In the genomic region with DNA sequence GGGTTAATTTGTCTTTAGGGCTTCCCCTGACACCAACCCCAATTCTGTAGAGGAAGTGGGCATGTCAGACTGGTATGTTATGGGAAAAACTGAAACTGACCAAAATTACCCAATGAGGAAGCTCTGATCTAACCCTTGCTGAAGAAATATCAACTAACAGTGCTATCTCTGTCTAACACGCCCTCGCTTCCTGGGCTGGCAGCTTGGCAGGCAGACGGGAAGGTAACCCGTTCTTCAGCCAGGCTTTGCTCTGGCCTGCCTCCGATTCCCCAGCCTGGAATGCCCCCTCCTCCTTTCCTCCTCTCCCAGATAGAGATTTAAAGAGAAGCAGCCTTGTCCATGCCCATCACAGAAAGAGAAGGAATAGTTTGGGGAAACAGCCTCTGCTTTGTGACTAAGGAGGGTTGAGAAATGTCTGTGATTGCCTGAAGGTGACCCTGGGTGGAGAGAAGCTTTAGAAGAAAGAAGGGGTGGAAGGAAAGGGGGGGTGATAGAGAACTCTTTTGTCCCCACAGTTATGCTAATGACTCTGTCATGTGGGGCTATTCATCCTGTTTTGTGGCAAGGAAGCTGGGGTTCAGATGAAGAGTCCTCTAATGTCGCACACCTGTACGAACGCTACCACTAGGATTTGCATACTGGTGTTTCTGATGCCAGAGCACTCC, we compare ENCODE assay signal across 9 cellular contexts. TPM values are rescaled to one million over a fixed set of nuclear protein-coding genes. Genes with fewer than 3 reads are reported as not detected.
DNase-seq lines count a peak whose midpoint lies in the region; ATAC-seq lines count a peak whose summit lies in the region.
"Had no signal": no experiment of that assay in that cellular context is flagged by ENCODE, and none has a peak within 500 bp of the region (broad histone marks: within the 10 kb centered on the region; RNA-seq: fewer than 3 reads in every experiment).

No MANE protein-coding gene starts in this region.

- H3K4me3 Mint-ChIP-seq in activated naive CD4-positive, alpha-beta T cell treated with anti-CD3 and anti-CD28 coated beads, Interleukin-2, amount 10 ng/mL, durations not matched to agents 7 days and 5 days: peak overlapping the region; percentile 66
- H3K4me3 Mint-ChIP-seq: neural crest cell had no signal

- H3K27me3 Mint-ChIP-seq in activated naive CD4-positive, alpha-beta T cell treated with anti-CD3 and anti-CD28 coated beads, Interleukin-2, amount 10 ng/mL, durations not matched to agents 7 days and 5 days: no peaks in the 10 kb centered on the region

- H3K27ac ChIP-seq in layer of hippocampus (ENCODE audit: low read depth, low read length) (peak overlapping the region; percentile 25), temporal lobe (ENCODE audit: low read depth, low read length) (peak overlapping the region; percentile 11)

- peaks cover 77% of the 10 kb centered on the region for H3K4me1 Mint-ChIP-seq in activated naive CD4-positive, alpha-beta T cell treated with anti-CD3 and anti-CD28 coated beads, Interleukin-2, amount 10 ng/mL, durations not matched to agents 7 days and 5 days

- no peaks in the 10 kb centered on the region for H3K9me3 Mint-ChIP-seq in activated naive CD4-positive, alpha-beta T cell treated with anti-CD3 and anti-CD28 coated beads, Interleukin-2, amount 10 ng/mL, durations not matched to agents 7 days and 5 days
- H3K9me3 Mint-ChIP-seq: neural crest cell had no signal

- DNase-seq in NCI-H226: peak; percentile 98
- DNase-seq in activated naive CD4-positive, alpha-beta T cell treated with anti-CD3 and anti-CD28 coated beads, Interleukin-2, amount 10 ng/mL, durations not matched to agents 7 days and 5 days: peak; percentile 62
- no peak for DNase-seq in NCI-H748 (lab: John Stamatoyannopoulos, UW; ENCODE audit: unreplicated experiment)
- DNase-seq in retina: no peak

- H3K27ac Mint-ChIP-seq in activated naive CD4-positive, alpha-beta T cell treated with anti-CD3 and anti-CD28 coated beads, Interleukin-2, amount 10 ng/mL, durations not matched to agents 7 days and 5 days: peak overlapping the region; percentile 97

- ATAC-seq in GM18519 (IDR thresholded peaks at IDR 0.05; ENCODE audit: low FRiP score, unreplicated experiment): peak; percentile 51
- ATAC-seq in HG02623 (IDR thresholded peaks at IDR 0.05; ENCODE audit: unreplicated experiment): peak; percentile 87

- CTCF ChIA-PET in activated naive CD4-positive, alpha-beta T cell treated with anti-CD3 and anti-CD28 coated beads, Interleukin-2, amount 10 ng/mL, durations not matched to agents 7 days and 5 days (lab: Charles Lee): interaction anchor here (1.5 to 4.8 kb wide), 3 partner anchors 10 to 26 kb away, joined by 5 to 52 read pairs (median 9); no protein-coding TSS in a partner anchor

- H3K36me3 Mint-ChIP-seq in activated naive CD4-positive, alpha-beta T cell treated with anti-CD3 and anti-CD28 coated beads, Interleukin-2, amount 10 ng/mL, durations not matched to agents 7 days and 5 days: peaks cover 21% of the 10 kb centered on the region

- H3K27me3 ChIP-seq in layer of hippocampus (ENCODE audit: control insufficient read depth, insufficient read depth, low read length): no peaks in the 10 kb centered on the region

RNA-seq across cellular contexts. Expression of a gene that starts 15.4 kb away (rescaled TPM):
- 3.0 TPM for total RNA-seq in temporal lobe

Comparison
In these comparisons a context has a peak if more than half of its experiments do, and no peak if none do; other contexts are left out.
1. DNase-seq: peak in NCI-H226 (single experiment) and activated naive CD4-positive, alpha-beta T cell treated with anti-CD3 and anti-CD28 coated beads, Interleukin-2, amount 10 ng/mL, durations not matched to agents 7 days and 5 days (single experiment); none in NCI-H748 (single experiment) and retina (single experiment).